In genomic region chr14:105577339-105577861, GRCh38 we compare ENCODE assay signal across 18 cellular contexts. TPM values are rescaled to one million over a fixed set of nuclear protein-coding genes. Genes with fewer than 3 reads are reported as not detected.
DNase-seq lines count a peak whose midpoint lies in the region; ATAC-seq and TF ChIP-seq lines count a peak whose summit lies in the region.
"Had no signal": no experiment of that assay in that cellular context is flagged by ENCODE, and none has a peak within 500 bp of the region (broad histone marks: within the 10 kb centered on the region; RNA-seq: fewer than 3 reads in every experiment).

No MANE protein-coding gene starts in this region.

- H3K36me3 ChIP-seq in OCI-LY7 (ENCODE audit: insufficient read depth, low read length) (no peaks in the 10 kb centered on the region), iPS-20b (ENCODE audit: insufficient read depth, low read depth, low read length) (no peaks in the 10 kb centered on the region)
- H3K36me3 ChIP-seq: pancreas had no signal

- no peaks in the 10 kb centered on the region for H4K20me1 ChIP-seq in OCI-LY7 (ENCODE audit: insufficient read depth, low read length)

- H3K27ac Mint-ChIP-seq in stimulated activated naive CD8-positive, alpha-beta T cell treated with anti-CD3 and anti-CD28 coated beads, Interleukin-15, Interleukin-2, amounts not matched to agents 100 ng/mL and 50 ng/mL, for 24 hours: peak overlapping the region; percentile 85

- ATAC-seq in stimulated activated naive CD8-positive, alpha-beta T cell treated with anti-CD3 and anti-CD28 coated beads, Interleukin-15, Interleukin-2, amounts not matched to agents 100 U/mL and 50 U/mL, for 24 hours: no peak
- ATAC-seq in HG02852 (IDR thresholded peaks at IDR 0.05; ENCODE audit: unreplicated experiment): no peak
- ATAC-seq: activated CD4-positive, CD25-positive, alpha-beta regulatory T cell treated with anti-CD3 and anti-CD28 coated beads, Interleukin-2, amount 50 U/mL, for 24 hours; activated naive CD4-positive, alpha-beta T cell treated with anti-CD3 and anti-CD28 coated beads, Interleukin-2, amount 50 U/mL, for 72 hours; CD8-positive, alpha-beta T cell; effector memory CD8-positive, alpha-beta T cell; pancreas had no signal

- CTCF ChIA-PET in OCI-LY7 (lab: Charles Lee; ENCODE audit: unreplicated experiment): no interaction called here

- DNase-seq in stimulated activated naive CD8-positive, alpha-beta T cell treated with anti-CD3 and anti-CD28 coated beads, Interleukin-15, Interleukin-2, amounts not matched to agents 100 U/mL and 50 U/mL, for 24 hours: no peak
- DNase-seq in OCI-LY7 (ENCODE audit: low spot score): peak; percentile 68
- DNase-seq in NCI-H446 treated with DMSO at 0.1 percent for 48 hours (lab: John Stamatoyannopoulos, UW): no peak
- DNase-seq in NCI-H1930 (lab: John Stamatoyannopoulos, UW): no peak
- no peak for DNase-seq in amygdala (lab: John Stamatoyannopoulos, UW)
- DNase-seq: activated CD8-positive, alpha-beta memory T cell treated with anti-CD3 and anti-CD28 coated beads, Interleukin-2, amount 50 U/mL, for 48 hours; CD8-positive, alpha-beta T cell; effector memory CD8-positive, alpha-beta T cell; hippocampal formation; NCI-H187; NCI-H526; stimulated activated naive CD4-positive, alpha-beta T cell treated with Interleukin-2 at 50 U/mL for 16 hours had no signal

- intact Hi-C loops in OCI-LY7 (cut with micrococcal nuclease; ENCODE audit: unreplicated experiment): no loop called here

- H3K27me3 ChIP-seq in iPS-20b (ENCODE audit: insufficient read depth, low read length): 0 out of 2 replicates have a peak, but pooled peaks cover 4% of the 10 kb centered on the region
- H3K27me3 ChIP-seq: pancreas had no signal

- no peaks in the 10 kb centered on the region for H3K9me3 Mint-ChIP-seq in stimulated activated naive CD8-positive, alpha-beta T cell treated with anti-CD3 and anti-CD28 coated beads, Interleukin-15, Interleukin-2, amounts not matched to agents 100 ng/mL and 50 ng/mL, for 24 hours
- H3K9me3 Mint-ChIP-seq: activated naive CD4-positive, alpha-beta T cell treated with anti-CD3 and anti-CD28 coated beads, Interleukin-2, amount 50 U/mL, for 72 hours; CD8-positive, alpha-beta T cell; effector memory CD8-positive, alpha-beta T cell had no signal

- peaks cover 10% of the 10 kb centered on the region; the same call in 1 of the 2 replicates for H3K79me2 ChIP-seq in OCI-LY7 (ENCODE audit: insufficient read depth, low read depth, low read length)

- H3K4me3 Mint-ChIP-seq in stimulated activated naive CD8-positive, alpha-beta T cell treated with anti-CD3 and anti-CD28 coated beads, Interleukin-15, Interleukin-2, amounts not matched to agents 100 ng/mL and 50 ng/mL, for 24 hours: no peak overlapping the region
- H3K4me3 Mint-ChIP-seq: CD8-positive, alpha-beta T cell; effector memory CD8-positive, alpha-beta T cell had no signal

- TSS peak; percentile 84 for BruUV-seq in OCI-LY7 (replicated peaks; lab: Mats Ljungman, UMichigan)

- H3K9me3 ChIP-seq in OCI-LY7 (ENCODE audit: low read length): no peaks in the 10 kb centered on the region
- peaks cover 46% of the 10 kb centered on the region for H3K9me3 ChIP-seq in iPS-20b (ENCODE audit: insufficient read depth, low read depth, low read length)
- H3K9me3 ChIP-seq: pancreas had no signal

- POLR2A ChIA-PET in OCI-LY7 (lab: Charles Lee): interaction anchor here (0.9 kb wide), 2 partner anchors 240 to 608 kb away, joined by 3 read pairs; no protein-coding TSS in a partner anchor

- no peak overlapping the region for H2AFZ ChIP-seq in OCI-LY7 (ENCODE audit: low read length)

- H3K36me3 Mint-ChIP-seq in stimulated activated naive CD8-positive, alpha-beta T cell treated with anti-CD3 and anti-CD28 coated beads, Interleukin-15, Interleukin-2, amounts not matched to agents 100 ng/mL and 50 ng/mL, for 24 hours (ENCODE audit: low read depth): no peaks in the 10 kb centered on the region
- H3K36me3 Mint-ChIP-seq: activated naive CD4-positive, alpha-beta T cell treated with anti-CD3 and anti-CD28 coated beads, Interleukin-2, amount 50 U/mL, for 72 hours; CD8-positive, alpha-beta T cell had no signal

- H3K4me3 ChIP-seq in OCI-LY7 (ENCODE audit: low read depth, low read length, poor library complexity, severe bottlenecking): no peak overlapping the region
- H3K4me3 ChIP-seq in iPS-20b (ENCODE audit: low read length): peak overlapping the region; percentile 33; the same call in 1 of the 2 replicates
- H3K4me3 ChIP-seq: pancreas had no signal

- H3K4me1 Mint-ChIP-seq in stimulated activated naive CD8-positive, alpha-beta T cell treated with anti-CD3 and anti-CD28 coated beads, Interleukin-15, Interleukin-2, amounts not matched to agents 100 ng/mL and 50 ng/mL, for 24 hours (ENCODE audit: low read depth): peaks cover 33% of the 10 kb centered on the region

- no peak overlapping the region for H3K9ac ChIP-seq in iPS-20b (ENCODE audit: low read depth, low read length)

- H3K4me1 ChIP-seq in OCI-LY7 (ENCODE audit: insufficient read depth, low read length, poor library complexity, severe bottlenecking) (peaks cover 76% of the 10 kb centered on the region), iPS-20b (ENCODE audit: insufficient read depth, low read length) (no peaks in the 10 kb centered on the region)
- H3K4me1 ChIP-seq: pancreas had no signal

- peaks cover 5% of the 10 kb centered on the region for H3K27me3 Mint-ChIP-seq in stimulated activated naive CD8-positive, alpha-beta T cell treated with anti-CD3 and anti-CD28 coated beads, Interleukin-15, Interleukin-2, amounts not matched to agents 100 ng/mL and 50 ng/mL, for 24 hours

- H3K4me2 ChIP-seq in OCI-LY7 (ENCODE audit: low read length): peak overlapping the region; percentile 35

- TF ChIP-seq CTCF in OCI-LY7 (conservative IDR thresholded peaks at IDR 0.05; ENCODE audit: low read length): no peak

- H3K9me2 ChIP-seq in OCI-LY7 (ENCODE audit: insufficient read depth, low read length): no peaks in the 10 kb centered on the region

- H3K27ac ChIP-seq in OCI-LY7 (ENCODE audit: low read depth, low read length, poor library complexity, severe bottlenecking): peak overlapping the region; percentile 90
- H3K27ac ChIP-seq in iPS-20b (ENCODE audit: low read length): no peak overlapping the region
- H3K27ac ChIP-seq: pancreas had no signal

RNA-seq across cellular contexts. Expression of gene TMEM121, which starts 51.0 kb away (rescaled TPM):
- total RNA-seq in OCI-LY7 (2014; rRNA removed; shearing (Covaris generic)): 0.25 and 0.70 TPM in 2 replicates
- total RNA-seq in OCI-LY7 (2022): 0.21 and 0.31 TPM in 2 replicates
